In the genomic region with DNA sequence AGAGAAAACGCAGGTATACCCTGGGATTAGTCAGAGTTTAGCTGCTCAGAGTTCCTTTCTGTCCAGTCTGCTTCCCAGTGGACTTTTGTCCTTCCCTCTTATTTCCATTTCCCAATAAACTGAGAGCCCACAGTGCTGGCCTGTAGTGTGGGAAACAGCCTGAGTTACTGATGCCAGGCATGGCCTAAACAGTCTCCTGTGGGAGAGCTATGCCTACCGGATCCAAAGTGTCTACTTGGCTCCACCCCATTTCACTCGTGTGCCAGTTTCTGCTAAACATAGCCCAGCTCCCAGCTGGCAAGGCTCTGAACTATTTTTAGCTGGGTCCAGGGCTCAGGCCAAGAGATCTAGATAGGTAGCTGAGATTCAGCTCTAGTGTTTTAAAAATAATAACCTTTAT, we compare ENCODE assay signal across 13 cellular contexts. TPM values are rescaled to one million over a fixed set of nuclear protein-coding genes. Genes with fewer than 3 reads are reported as not detected.
A peak's percentile ranks its signal among the peaks of the same experiment; 100 is the strongest.
DNase-seq lines count a peak whose midpoint lies in the region; ATAC-seq lines count a peak whose summit lies in the region.
"Had no signal": no experiment of that assay in that cellular context is flagged by ENCODE, and none has a peak within 500 bp of the region (broad histone marks: within the 10 kb centered on the region; RNA-seq: fewer than 3 reads in every experiment).

No MANE protein-coding gene starts in this region.

- peaks cover 8% of the 10 kb centered on the region for H3K36me3 Mint-ChIP-seq in activated naive CD8-positive, alpha-beta T cell treated with anti-CD3 and anti-CD28 coated beads for 36 hours

- DNase-seq in A172 (ENCODE audit: low spot score) (peak; percentile 76), NCI-H774 (lab: John Stamatoyannopoulos, UW) (peak; percentile 53), mucosa of gallbladder (ENCODE audit: low spot score) (peak; percentile 81), T-helper 9 cell (no peak)
- DNase-seq in activated naive CD8-positive, alpha-beta T cell treated with anti-CD3 and anti-CD28 coated beads for 36 hours = no peak
- DNase-seq: activated CD4-positive, alpha-beta T cell treated with anti-CD3 and anti-CD28 coated beads, Interleukin-2, amount 10 ng/mL, durations not matched to agents 24 days and 14 days; naive B cell; stimulated activated CD8-positive, alpha-beta memory T cell treated with anti-CD3 and anti-CD28 coated beads, Interleukin-4, amount 100 ng/mL, for 48 hours had no signal

- H3K36me3 ChIP-seq in esophagus (ENCODE audit: control insufficient read depth in 2 of 2, insufficient read depth in 2 of 2, low read length in 1 of 2) = no peaks in the 10 kb centered on the region

- H3K27ac ChIP-seq in esophagus (ENCODE audit: low read depth in 2 of 2, low read length in 1 of 2) = peak overlapping the region; percentile 2 to 61

- H3K27me3 ChIP-seq in esophagus (ENCODE audit: control insufficient read depth in 1 of 2, insufficient read depth in 2 of 2, low read length in 2 of 2) = no peaks in the 10 kb centered on the region

- no peaks in the 10 kb centered on the region for H3K9me3 ChIP-seq in esophagus (ENCODE audit: control insufficient read depth in 2 of 2, insufficient read depth in 1 of 2, low read depth in 1 of 2, low read length in 1 of 2)

- WGBS in esophagus, 2 donors = 31 to 49% methylated on average over 3 of the region's 3 CpGs

- H3K9me3 Mint-ChIP-seq in activated naive CD8-positive, alpha-beta T cell treated with anti-CD3 and anti-CD28 coated beads for 36 hours = peaks cover 9% of the 10 kb centered on the region

- H3K4me3 ChIP-seq in esophagus (ENCODE audit: low read depth in 1 of 2, low read length in 2 of 2) = no peak overlapping the region

- ATAC-seq in HG02610 (IDR thresholded peaks at IDR 0.05; ENCODE audit: unreplicated experiment) = no peak
- ATAC-seq in HG03469 (IDR thresholded peaks at IDR 0.05; ENCODE audit: unreplicated experiment) = no peak

- peaks cover 2% of the 10 kb centered on the region for H3K27me3 Mint-ChIP-seq in activated naive CD8-positive, alpha-beta T cell treated with anti-CD3 and anti-CD28 coated beads for 36 hours
- H3K27me3 Mint-ChIP-seq: activated CD4-positive, alpha-beta T cell treated with anti-CD3 and anti-CD28 coated beads, Interleukin-2, amount 10 ng/mL, durations not matched to agents 24 days and 14 days; B cell; dendritic cell treated with granulocyte-macrophage colony-stimulating factor and Interleukin-4, amounts not matched to agents 40 ng/mL and 50 ng/mL, for 4 days had no signal

- no peaks in the 10 kb centered on the region for H3K4me1 ChIP-seq in esophagus (ENCODE audit: control insufficient read depth in 2 of 2, insufficient read depth in 2 of 2, low read length in 1 of 2)

- no peak overlapping the region for H3K27ac Mint-ChIP-seq in activated naive CD8-positive, alpha-beta T cell treated with anti-CD3 and anti-CD28 coated beads for 36 hours
- H3K27ac Mint-ChIP-seq: activated CD4-positive, alpha-beta T cell treated with anti-CD3 and anti-CD28 coated beads, Interleukin-2, amount 10 ng/mL, durations not matched to agents 24 days and 14 days; B cell; dendritic cell treated with granulocyte-macrophage colony-stimulating factor and Interleukin-4, amounts not matched to agents 40 ng/mL and 50 ng/mL, for 4 days; naive B cell had no signal

- H3K4me3 Mint-ChIP-seq in activated naive CD8-positive, alpha-beta T cell treated with anti-CD3 and anti-CD28 coated beads for 36 hours = no peak overlapping the region
- H3K4me3 Mint-ChIP-seq: activated CD4-positive, alpha-beta T cell treated with anti-CD3 and anti-CD28 coated beads, Interleukin-2, amount 10 ng/mL, durations not matched to agents 24 days and 14 days; B cell; dendritic cell treated with granulocyte-macrophage colony-stimulating factor and Interleukin-4, amounts not matched to agents 40 ng/mL and 50 ng/mL, for 4 days; naive B cell had no signal

- peaks cover 2% of the 10 kb centered on the region for H3K4me1 Mint-ChIP-seq in activated naive CD8-positive, alpha-beta T cell treated with anti-CD3 and anti-CD28 coated beads for 36 hours
- H3K4me1 Mint-ChIP-seq: activated CD4-positive, alpha-beta T cell treated with anti-CD3 and anti-CD28 coated beads, Interleukin-2, amount 10 ng/mL, durations not matched to agents 24 days and 14 days had no signal

RNA-seq across cellular contexts. Expression of gene PPP1CB, which starts 15.6 kb away (rescaled TPM):
- total RNA-seq in A172 (2014; rRNA removed; shearing (Covaris generic)) = 187 and 226 TPM in 2 replicates
- 100 to 1,000 TPM; 104 to 140 TPM for polyA plus RNA-seq in esophagus
- 395 TPM for total RNA-seq in mucosa of gallbladder
- 100 to 1,000 TPM; 229 to 232 TPM for total RNA-seq in activated naive CD8-positive, alpha-beta T cell treated with anti-CD3 and anti-CD28 coated beads for 36 hours

Comparison
In these comparisons a context has a peak if more than half of its experiments do, and no peak if none do; other contexts are left out.
1. DNase-seq: peak in A172 (single experiment), NCI-H774 (single experiment) and mucosa of gallbladder (single experiment); none in T-helper 9 cell (single experiment) and activated naive CD8-positive, alpha-beta T cell treated with anti-CD3 and anti-CD28 coated beads for 36 hours (single experiment).